ENCODE assay signal across 19 cellular contexts in the genomic region with DNA sequence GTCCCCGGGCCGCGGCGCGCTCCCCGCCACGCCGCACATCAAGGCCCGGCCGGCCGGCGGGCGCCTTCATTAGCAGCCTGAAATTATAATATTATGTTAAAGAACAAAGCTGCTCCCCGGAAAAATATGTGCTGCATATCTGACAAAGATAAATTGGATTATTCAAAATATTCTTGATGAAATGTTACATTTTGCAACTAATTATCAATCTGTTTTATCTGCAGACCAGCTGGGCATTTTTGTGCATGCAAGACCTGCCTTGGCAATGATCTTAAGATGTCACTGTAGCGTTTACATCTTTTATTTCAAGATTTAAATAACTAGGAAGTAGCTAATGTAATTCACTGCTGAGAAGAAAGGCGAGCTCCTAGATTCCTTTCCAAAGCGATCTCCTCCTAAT.
DNase-seq lines count a peak whose midpoint lies in the region; TF ChIP-seq lines count a peak whose summit lies in the region.
"Had no signal": no experiment of that assay in that cellular context is flagged by ENCODE, and none has a peak within 500 bp of the region (broad histone marks: within the 10 kb centered on the region; RNA-seq: fewer than 3 reads in every experiment).

No MANE protein-coding gene starts in this region.

- no peak for DNase-seq in H7
- no peak for DNase-seq in trophoblast cell
- no peak for DNase-seq in Caco-2
- DNase-seq in tibial nerve (ENCODE audit: low spot score in 2 of 2): no peak
- DNase-seq in NCI-H510A (lab: John Stamatoyannopoulos, UW): no peak
- DNase-seq: CD4-positive, alpha-beta memory T cell; DND-41; GDM1; KG1; NCI-H1436; NCI-H2029 treated with DMSO at 0.1 percent for 48 hours; NCI-H774 had no signal

- H3K27ac ChIP-seq in HUES64 (ENCODE audit: low read depth, low read length) (no peak overlapping the region), iPS-18a (ENCODE audit: low read length) (no peak overlapping the region), trophoblast cell (ENCODE audit: low read depth, low read length) (no peak overlapping the region), tibial nerve (no peak overlapping the region)
- H3K27ac ChIP-seq: HL-60, RWPE1, SJSA1 had no signal

- H3K4me3 Mint-ChIP-seq in Caco-2 (ENCODE audit: unreplicated experiment): no peak overlapping the region
- H3K4me3 Mint-ChIP-seq: B cell; CD4-positive, alpha-beta memory T cell had no signal

- no peak overlapping the region for H2BK120ac ChIP-seq in trophoblast cell (ENCODE audit: insufficient read depth, low read length, poor library complexity)

- peaks cover 16% of the 10 kb centered on the region for H3K9me3 Mint-ChIP-seq in Caco-2 (ENCODE audit: unreplicated experiment)

- no peak overlapping the region for H2AFZ ChIP-seq in trophoblast cell (ENCODE audit: insufficient read depth, low read length, poor library complexity)

- H3K4ac ChIP-seq in trophoblast cell (ENCODE audit: low read depth, low read length): no peak overlapping the region

- POLR2A ChIA-PET in Caco-2 (lab: Charles Lee): no interaction called here

- H3K4me2 ChIP-seq in trophoblast cell (ENCODE audit: low read length): peak overlapping the region; percentile 50

- peaks cover 31% of the 10 kb centered on the region for H3K27me3 Mint-ChIP-seq in Caco-2 (ENCODE audit: insufficient read depth, unreplicated experiment)

- H4K8ac ChIP-seq in trophoblast cell (ENCODE audit: low read depth, low read length): no peak overlapping the region

- no peaks in the 10 kb centered on the region for H3K79me2 ChIP-seq in trophoblast cell (ENCODE audit: control insufficient read depth, insufficient read depth, low read length, poor library complexity)

- no peak overlapping the region for H3K23ac ChIP-seq in trophoblast cell (ENCODE audit: low read length)

- no peak overlapping the region for H3K18ac ChIP-seq in trophoblast cell (ENCODE audit: low read length)

- no peak overlapping the region for H3K9ac ChIP-seq in HUES64 (ENCODE audit: low read depth, low read length)
- no peak overlapping the region for H3K9ac ChIP-seq in iPS-18a (ENCODE audit: low read length)
- no peak overlapping the region for H3K9ac ChIP-seq in trophoblast cell (ENCODE audit: low read length)

- TF ChIP-seq POLR2A in tibial nerve (IDR thresholded peaks at IDR 0.05): no peak

- no TSS peak for BruUV-seq in Caco-2 (replicated peaks; lab: Mats Ljungman, UMichigan)

- TF ChIP-seq EP300 in tibial nerve (IDR thresholded peaks at IDR 0.05): no peak

- H3K9me3 ChIP-seq in HUES64 (ENCODE audit: insufficient read depth, low read depth, low read length) (peaks cover 10% of the 10 kb centered on the region), iPS-18a (ENCODE audit: control insufficient read depth, low read depth, low read length) (peaks cover 3% of the 10 kb centered on the region), trophoblast cell (ENCODE audit: insufficient read depth, low read depth, low read length) (peaks cover 3% of the 10 kb centered on the region), Caco-2 (0 out of 2 replicates have a peak, but pooled peaks cover 5% of the 10 kb centered on the region), tibial nerve (peaks cover 0 to 23% (median 0%) of the 10 kb centered on the region in 4 donors)
- H3K9me3 ChIP-seq: SJSA1 had no signal

- WGBS in HUES64: 16% methylated on average over 11 of the region's 17 CpGs
- WGBS in trophoblast cell (ENCODE audit: extremely low coverage, insufficient coverage, insufficient read length): no CpG with 5 or more reads among the region's 17 CpGs
- WGBS in tibial nerve, 2 donors: 14 to 18% methylated on average over 17 of the region's 17 CpGs

- H4K12ac ChIP-seq in trophoblast cell (ENCODE audit: low read depth, low read length): no peak overlapping the region

- H3K27ac Mint-ChIP-seq in Caco-2 (ENCODE audit: unreplicated experiment): no peak overlapping the region
- H3K27ac Mint-ChIP-seq: B cell; CD4-positive, alpha-beta memory T cell had no signal

- peak overlapping the region; percentile 10; the same call in 1 of the 2 replicates for H3K4me3 ChIP-seq in H7 (ENCODE audit: insufficient read depth, low read depth, low read length)
- peak overlapping the region; percentile 48 for H3K4me3 ChIP-seq in HUES64 (ENCODE audit: low read length)
- peak overlapping the region; percentile 11 for H3K4me3 ChIP-seq in iPS-18a (ENCODE audit: low read length)
- H3K4me3 ChIP-seq in trophoblast cell (ENCODE audit: low read depth, low read length): no peak overlapping the region
- no peak overlapping the region for H3K4me3 ChIP-seq in Caco-2 (ENCODE audit: low read depth, low read length)
- H3K4me3 ChIP-seq in tibial nerve: no peak overlapping the region
- H3K4me3 ChIP-seq: GM12878, SJSA1 had no signal

- intact Hi-C loops in Caco-2 (cut with micrococcal nuclease; ENCODE audit: unreplicated experiment): no loop called here

- no peak overlapping the region for H2BK12ac ChIP-seq in trophoblast cell (ENCODE audit: low read length)

- no peaks in the 10 kb centered on the region for H3K4me1 ChIP-seq in HUES64 (ENCODE audit: insufficient read depth, low read length)
- H3K4me1 ChIP-seq in iPS-18a (ENCODE audit: control insufficient read depth, low read depth, low read length): peaks cover 3% of the 10 kb centered on the region
- H3K4me1 ChIP-seq in trophoblast cell (ENCODE audit: control insufficient read depth in 1 of 2, insufficient read depth in 2 of 2, low read length in 2 of 2): no peaks in the 10 kb centered on the region
- no peaks in the 10 kb centered on the region for H3K4me1 ChIP-seq in Caco-2
- H3K4me1 ChIP-seq in tibial nerve: peaks cover 0 to 6% (median 0%) of the 10 kb centered on the region in 4 donors
- H3K4me1 ChIP-seq: SJSA1 had no signal

- H3K36me3 ChIP-seq in H7 (replicated peaks; ENCODE audit: control insufficient read depth, insufficient read depth, low read length) (no peaks in the 10 kb centered on the region), HUES64 (ENCODE audit: insufficient read depth, low read length) (no peaks in the 10 kb centered on the region), iPS-18a (ENCODE audit: control insufficient read depth, low read depth, low read length) (no peaks in the 10 kb centered on the region), trophoblast cell (ENCODE audit: control insufficient read depth in 1 of 2, insufficient read depth in 2 of 2, low read length in 2 of 2) (no peaks in the 10 kb centered on the region), Caco-2 (ENCODE audit: control insufficient read depth, insufficient read depth, low read length) (no peaks in the 10 kb centered on the region), tibial nerve (no peaks in the 10 kb centered on the region)
- H3K36me3 ChIP-seq: SJSA1 had no signal

- no peak overlapping the region for H3K14ac ChIP-seq in trophoblast cell (ENCODE audit: low read length)

- H4K91ac ChIP-seq in trophoblast cell (ENCODE audit: low read depth, low read length): no peak overlapping the region

- no peaks in the 10 kb centered on the region for H3K36me3 Mint-ChIP-seq in Caco-2 (ENCODE audit: insufficient read depth, unreplicated experiment)

- H3K27me3 ChIP-seq in H7 (ENCODE audit: control insufficient read depth, insufficient read depth, low read length) (peaks cover 31% of the 10 kb centered on the region), HUES64 (ENCODE audit: insufficient read depth, low read length) (peaks cover 51% of the 10 kb centered on the region), iPS-18a (ENCODE audit: control insufficient read depth, insufficient read depth, low read length) (peaks cover 41% of the 10 kb centered on the region), trophoblast cell (ENCODE audit: insufficient read depth, low read length) (peaks cover 24% of the 10 kb centered on the region), Caco-2 (replicated peaks; ENCODE audit: control insufficient read depth, insufficient read depth, low read length) (peaks cover 1% of the 10 kb centered on the region), tibial nerve (peaks cover 0 to 52% of the 10 kb centered on the region in 2 donors)
- H3K27me3 ChIP-seq: SJSA1 had no signal

- H2BK5ac ChIP-seq in trophoblast cell (ENCODE audit: low read depth, low read length, poor library complexity): no peak overlapping the region

- no peaks in the 10 kb centered on the region for H3K79me1 ChIP-seq in trophoblast cell (ENCODE audit: low read length)

- TF ChIP-seq CTCF in Caco-2 (IDR thresholded peaks at IDR 0.05; ENCODE audit: insufficient read depth in 1 of 2, low read depth in 1 of 2, low read length in 1 of 2, severe bottlenecking in 1 of 2, unreplicated experiment in 1 of 2) (no peak), tibial nerve (IDR thresholded peaks at IDR 0.05) (no peak)

- CTCF ChIA-PET in Caco-2 (lab: Charles Lee): no interaction called here

- H3K4me1 Mint-ChIP-seq in Caco-2 (ENCODE audit: low read depth, unreplicated experiment): no peaks in the 10 kb centered on the region
- H3K4me1 Mint-ChIP-seq: B cell had no signal

- no peak overlapping the region for H2AK5ac ChIP-seq in trophoblast cell (ENCODE audit: low read length)

Comparison
In these comparisons a context has a peak if more than half of its experiments do, and no peak if none do; other contexts are left out.
1. H3K4me3 ChIP-seq: peak in H7 (single experiment), HUES64 (single experiment) and iPS-18a (single experiment); none in trophoblast cell (single experiment), Caco-2 (single experiment) and tibial nerve (0 of 4).